Comparison of ENCODE assay signal across 18 cellular contexts in the genomic region with DNA sequence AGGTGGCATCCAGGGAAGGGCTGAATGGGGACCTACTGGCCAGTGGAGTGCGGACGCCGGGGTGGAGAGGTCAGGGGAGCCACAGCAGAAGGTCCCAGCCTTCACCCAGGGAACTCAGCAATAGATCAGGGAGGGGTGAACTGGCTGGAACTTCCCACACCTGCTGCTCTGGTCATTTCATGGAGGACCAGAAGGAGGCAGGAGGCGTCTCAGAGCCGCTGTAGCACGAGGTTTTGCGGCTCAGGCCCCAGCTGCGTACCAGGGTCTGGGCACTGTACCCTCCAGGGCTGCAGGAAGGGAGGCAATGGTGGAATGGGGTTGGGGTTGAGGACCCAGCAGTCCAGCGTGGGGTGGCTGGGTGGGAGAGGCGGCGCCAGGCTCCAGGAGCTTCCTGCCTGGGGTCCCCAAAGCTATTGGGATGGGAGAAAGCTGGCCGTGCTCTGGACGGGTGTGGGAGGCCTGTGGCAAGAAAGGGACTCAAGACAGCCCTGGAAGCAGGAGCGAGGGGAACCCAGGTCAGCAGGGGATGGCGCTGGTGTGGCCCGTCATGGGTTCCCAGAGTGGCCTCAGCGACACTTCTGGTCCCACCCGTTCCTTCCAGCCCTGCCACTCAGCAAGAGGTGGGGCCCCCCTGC.
"Had no signal": no experiment of that assay in that cellular context is flagged by ENCODE, and none has a peak within 500 bp of the region (broad histone marks: within the 10 kb centered on the region; RNA-seq: fewer than 3 reads in every experiment).

No MANE protein-coding gene starts in this region.

- H3K9me3 ChIP-seq: gastrocnemius medialis, ovary had no signal

- H3K4me1 Mint-ChIP-seq: naive thymus-derived CD4-positive, alpha-beta T cell; nephron progenitor cell had no signal

- H3K4me3 Mint-ChIP-seq: naive thymus-derived CD4-positive, alpha-beta T cell; nephron progenitor cell had no signal

- H3K4me1 ChIP-seq: esophagus muscularis mucosa, gastrocnemius medialis, right atrium auricular region, sigmoid colon had no signal

- H3K27ac Mint-ChIP-seq: nephron progenitor cell had no signal

- ATAC-seq: gastrocnemius medialis; left colon; left ventricle myocardium superior; naive thymus-derived CD4-positive, alpha-beta T cell had no signal

- H3K4me3 ChIP-seq: esophagus muscularis mucosa, gastrocnemius medialis, lung, ovary, right atrium auricular region, sigmoid colon, skin epidermis had no signal

- H3K36me3 ChIP-seq: esophagus muscularis mucosa, gastrocnemius medialis, ovary, right atrium auricular region, sigmoid colon had no signal

- DNase-seq: effector memory CD4-positive, alpha-beta T cell; gastrocnemius medialis; left colon; left ventricle myocardium superior; mesenchymal stem cell; nephron progenitor cell; nucleus accumbens; ovary; sigmoid colon; stimulated activated CD4-positive, alpha-beta T cell treated with anti-CD3 and anti-CD28 coated beads, Interleukin-12 subunit alpha, Interleukin-12 subunit beta, amount 100 ng/mL, for 4 hours; stimulated activated naive CD4-positive, alpha-beta T cell treated with Interleukin-2 at 50 U/mL for 16 hours; trophoblast cell had no signal

- H3K27me3 ChIP-seq: ovary, right atrium auricular region had no signal

- H3K36me3 Mint-ChIP-seq: naive thymus-derived CD4-positive, alpha-beta T cell had no signal

- H3K27ac ChIP-seq: epithelial cell of prostate, esophagus muscularis mucosa, gastrocnemius medialis, ovary, right atrium auricular region, sigmoid colon, skin epidermis had no signal
